Comparison of ENCODE assay signal across 1 cellular context in genomic region chr10:122878799-122879338, GRCh38.
TF ChIP-seq lines count a peak whose summit lies in the region.

No MANE protein-coding gene starts in this region.

TF ChIP-seq in GM12878, 131 proteins besides CTCF, POLR2A, EP300 and RAD21:
- 0 out of 2 replicates have a peak, but pooled peaks have one; percentile 4 for TF ChIP-seq NBN (IDR thresholded peaks at IDR 0.05)
- peak; percentile 20 to 26; a peak in 1 of 4 replicates for TF ChIP-seq IKZF2 (IDR thresholded peaks at IDR 0.05)
- no peak for TF ChIP-seq YBX1 (IDR thresholded peaks at IDR 0.05)
- TF ChIP-seq ETV6 (conservative IDR thresholded peaks at IDR 0.05 in 1 of 2, IDR thresholded peaks at IDR 0.05 in 1 of 2; ENCODE audit: borderline replicate concordance in 1 of 2, low read depth in 1 of 2): peak in 1 of 2 experiments; percentile 29; a peak in 1 of 4 replicates
- peak; percentile 51; the same call in 1 of the 2 replicates for TF ChIP-seq CREB1 (IDR thresholded peaks at IDR 0.05; ENCODE audit: low read depth)
- TF ChIP-seq E2F4 (IDR thresholded peaks at IDR 0.05; ENCODE audit: low read depth, low read length): no peak
- TF ChIP-seq USF1 (IDR thresholded peaks at IDR 0.05; ENCODE audit: borderline replicate concordance, extremely low read length, insufficient read depth, low read depth, low read length): no peak
- no peak for TF ChIP-seq ELK1 (IDR thresholded peaks at IDR 0.05; ENCODE audit: low read depth, low read length)
- 0 out of 2 replicates have a peak, but pooled peaks have one; percentile 5 for TF ChIP-seq EED (IDR thresholded peaks at IDR 0.05; ENCODE audit: low read depth)
- TF ChIP-seq ZBED1 (IDR thresholded peaks at IDR 0.05; ENCODE audit: borderline replicate concordance): no peak
- peak; percentile 39; the same call in 1 of the 2 replicates for TF ChIP-seq JUNB (IDR thresholded peaks at IDR 0.05)
- no peak for TF ChIP-seq CHD1 (IDR thresholded peaks at IDR 0.05; ENCODE audit: low read depth, low read length)
- no peak for TF ChIP-seq RELA (IDR thresholded peaks at IDR 0.05; ENCODE audit: borderline replicate concordance, partially characterized antibody)
- peak; percentile 45; the same call in 1 of the 2 replicates for TF ChIP-seq SPI1 (IDR thresholded peaks at IDR 0.05; ENCODE audit: borderline replicate concordance, insufficient read depth, low read depth, low read length)
- no peak for TF ChIP-seq BRCA1 (IDR thresholded peaks at IDR 0.05; ENCODE audit: low read depth, low read length)
- TF ChIP-seq E2F8 (IDR thresholded peaks at IDR 0.05; ENCODE audit: low read depth, partially characterized antibody): no peak
TF ChIP-seq in GM12878: peak in this region for 7.
